ENCODE assay signal across 8 cellular contexts in genomic region chr20:31547720-31548298, GRCh38. TPM values are rescaled to one million over a fixed set of nuclear protein-coding genes. Genes with fewer than 3 reads are reported as not detected.
DNase-seq lines count a peak whose midpoint lies in the region; ATAC-seq and TF ChIP-seq lines count a peak whose summit lies in the region.

No MANE protein-coding gene starts in this region.

- no peaks in the 10 kb centered on the region for H3K9me3 Mint-ChIP-seq in activated naive CD4-positive, alpha-beta T cell treated with anti-CD3 and anti-CD28 coated beads, Interleukin-2, amount 50 U/mL, for 24 hours
- H3K9me3 Mint-ChIP-seq in brain = peaks cover 0 to 3% (median 0%) of the 10 kb centered on the region in 5 experiments
- no peaks in the 10 kb centered on the region for H3K9me3 Mint-ChIP-seq in memory B cell

- H3K27me3 ChIP-seq in upper lobe of left lung = no peaks in the 10 kb centered on the region

- no peak for TF ChIP-seq EP300 in upper lobe of left lung (IDR thresholded peaks at IDR 0.05)

- H3K27ac Mint-ChIP-seq in activated naive CD4-positive, alpha-beta T cell treated with anti-CD3 and anti-CD28 coated beads, Interleukin-2, amount 50 U/mL, for 24 hours = peak overlapping the region; percentile 95
- H3K27ac Mint-ChIP-seq in brain (peak overlapping the region in 4 of 5 experiments; percentile 84 to 100 (median 98)), memory B cell (peak overlapping the region; percentile 97)

- H3K4me1 Mint-ChIP-seq in activated naive CD4-positive, alpha-beta T cell treated with anti-CD3 and anti-CD28 coated beads, Interleukin-2, amount 50 U/mL, for 24 hours = peaks cover 21% of the 10 kb centered on the region
- H3K4me1 Mint-ChIP-seq in brain = peaks cover 9% of the 10 kb centered on the region
- H3K4me1 Mint-ChIP-seq in memory B cell = peaks cover 8% of the 10 kb centered on the region

- no peak for TF ChIP-seq POLR2A in upper lobe of left lung (IDR thresholded peaks at IDR 0.05)

- peak overlapping the region; percentile 7 to 54 (median 50) for H3K4me3 ChIP-seq in upper lobe of left lung

- peaks cover 0 to 28% (median 11%) of the 10 kb centered on the region in 4 donors for H3K4me1 ChIP-seq in upper lobe of left lung

- ATAC-seq in memory B cell (ENCODE audit: low read depth) (peak; percentile 2), upper lobe of left lung (ENCODE audit: low FRiP score in 2 of 2) (no peak), HG03025 (IDR thresholded peaks at IDR 0.05; ENCODE audit: low FRiP score, unreplicated experiment) (no peak)

- peaks cover 6% of the 10 kb centered on the region for H3K36me3 Mint-ChIP-seq in activated naive CD4-positive, alpha-beta T cell treated with anti-CD3 and anti-CD28 coated beads, Interleukin-2, amount 50 U/mL, for 24 hours
- H3K36me3 Mint-ChIP-seq in brain (peaks cover 73% of the 10 kb centered on the region), memory B cell (peaks cover 14% of the 10 kb centered on the region)

- 50 to 70% methylated on average over 6 of the region's 6 CpGs for WGBS in upper lobe of left lung, 2 donors

- peaks cover 16 to 71% (median 44%) of the 10 kb centered on the region in 4 donors for H3K36me3 ChIP-seq in upper lobe of left lung

- H3K9me3 ChIP-seq in upper lobe of left lung = no peaks in the 10 kb centered on the region

- TF ChIP-seq CTCF in brain (conservative IDR thresholded peaks at IDR 0.05) (no peak), upper lobe of left lung (IDR thresholded peaks at IDR 0.05) (no peak)

- DNase-seq in activated naive CD4-positive, alpha-beta T cell treated with anti-CD3 and anti-CD28 coated beads, Interleukin-2, amount 50 U/mL, for 16 hours = no peak
- DNase-seq in memory B cell (ENCODE audit: low spot score in 2 of 2) = no peak
- DNase-seq in upper lobe of left lung = no peak
- no peak for DNase-seq in LoVo (ENCODE audit: low spot score)
- DNase-seq in occipital lobe (lab: John Stamatoyannopoulos, UW) = no peak

- H3K27ac ChIP-seq in upper lobe of left lung = peak overlapping the region; percentile 82 to 90 (median 88)

- H3K27me3 Mint-ChIP-seq in activated naive CD4-positive, alpha-beta T cell treated with anti-CD3 and anti-CD28 coated beads, Interleukin-2, amount 50 U/mL, for 24 hours = no peaks in the 10 kb centered on the region
- H3K27me3 Mint-ChIP-seq in brain = no peaks in the 10 kb centered on the region
- H3K27me3 Mint-ChIP-seq in memory B cell = no peaks in the 10 kb centered on the region

- H3K4me3 Mint-ChIP-seq in activated naive CD4-positive, alpha-beta T cell treated with anti-CD3 and anti-CD28 coated beads, Interleukin-2, amount 50 U/mL, for 24 hours = peak overlapping the region; percentile 94
- H3K4me3 Mint-ChIP-seq in brain = peak overlapping the region; percentile 18 to 97 (median 86)
- peak overlapping the region; percentile 95 for H3K4me3 Mint-ChIP-seq in memory B cell

RNA-seq across cellular contexts. Expression of gene HM13, which starts 33.6 kb away (rescaled TPM):
- polyA plus RNA-seq in brain (ENCODE audit: insufficient read depth, low read depth, low replicate concordance) = 169 TPM
- 100 to 1,000 TPM in 2 of 6 donors, 10 to 100 TPM in 4; 58.7 to 186 (median 81.6) TPM for total RNA-seq in upper lobe of left lung
- 27.8 TPM for total RNA-seq in occipital lobe

RNA-seq across cellular contexts. Expression of gene ID1, which starts 57.3 kb away (rescaled TPM):
- polyA plus RNA-seq in brain (ENCODE audit: insufficient read depth, low read depth, low replicate concordance) = 109 TPM
- 100 to 1,000 TPM; 226 to 911 (median 570) TPM for total RNA-seq in upper lobe of left lung
- 66.9 TPM for total RNA-seq in occipital lobe
